18 cellular contexts compared by ENCODE assay signal in genomic region chr17:75818326-75818885, GRCh38. TPM values are rescaled to one million over a fixed set of nuclear protein-coding genes. Genes with fewer than 3 reads are reported as not detected.
A peak's percentile ranks its signal among the peaks of the same experiment; 100 is the strongest.
DNase-seq lines count a peak whose midpoint lies in the region; ATAC-seq, FAIRE-seq and TF ChIP-seq lines count a peak whose summit lies in the region.
"Had no signal": no experiment of that assay in that cellular context is flagged by ENCODE, and none has a peak within 500 bp of the region (broad histone marks: within the 10 kb centered on the region; RNA-seq: fewer than 3 reads in every experiment).

No MANE protein-coding gene starts in this region.

- no peaks in the 10 kb centered on the region for H3K79me2 ChIP-seq in neural progenitor cell (ENCODE audit: low read depth)

- H4K20me1 ChIP-seq in BLaER1 (peaks cover 33% of the 10 kb centered on the region), neural progenitor cell (ENCODE audit: low read depth) (no peaks in the 10 kb centered on the region)

- CTCF ChIA-PET in CD4-positive, alpha-beta T cell (lab: Charles Lee): no interaction called here
- CTCF ChIA-PET in activated CD8-positive, alpha-beta T cell treated with anti-CD3 and anti-CD28 coated beads for 36 hours (lab: Charles Lee): interaction anchor here (2.5 to 2.9 kb wide), 2 partner anchors 9 to 12 kb away, joined by 8 to 9 read pairs; no protein-coding TSS in a partner anchor

- H3K27ac Mint-ChIP-seq in CD4-positive, alpha-beta T cell: peak overlapping the region; percentile 50
- H3K27ac Mint-ChIP-seq in T-helper 17 cell: peak overlapping the region; percentile 62
- H3K27ac Mint-ChIP-seq in neural progenitor cell: peak overlapping the region; percentile 20
- no peak overlapping the region for H3K27ac Mint-ChIP-seq in activated CD8-positive, alpha-beta T cell treated with anti-CD3 and anti-CD28 coated beads for 36 hours
- H3K27ac Mint-ChIP-seq: B cell had no signal

- TF ChIP-seq CTCF in CD4-positive, alpha-beta T cell (IDR thresholded peaks at IDR 0.05): no peak
- no peak for TF ChIP-seq CTCF in neural progenitor cell (IDR thresholded peaks at IDR 0.05)
- TF ChIP-seq CTCF in activated CD8-positive, alpha-beta T cell treated with anti-CD3 and anti-CD28 coated beads for 36 hours (IDR thresholded peaks at IDR 0.05): no peak

- H3K27me3 Mint-ChIP-seq in CD4-positive, alpha-beta T cell: no peaks in the 10 kb centered on the region
- H3K27me3 Mint-ChIP-seq in T-helper 17 cell (no peaks in the 10 kb centered on the region), neural progenitor cell (ENCODE audit: insufficient read depth, low read depth) (peaks cover 6% of the 10 kb centered on the region)
- H3K27me3 Mint-ChIP-seq in activated CD8-positive, alpha-beta T cell treated with anti-CD3 and anti-CD28 coated beads for 36 hours: no peaks in the 10 kb centered on the region
- H3K27me3 Mint-ChIP-seq: B cell; CD8-positive, alpha-beta memory T cell had no signal

- H3K4me1 ChIP-seq in BLaER1: peaks cover 9% of the 10 kb centered on the region; the same call in 1 of the 2 replicates
- H3K4me1 ChIP-seq in neural progenitor cell: no peaks in the 10 kb centered on the region

- H3K36me3 ChIP-seq in BLaER1 (peaks cover 98% of the 10 kb centered on the region), neural progenitor cell (no peaks in the 10 kb centered on the region)

- DNase-seq in CD4-positive, alpha-beta T cell: no peak
- no peak for DNase-seq in T-helper 17 cell
- DNase-seq in neural progenitor cell (ENCODE audit: low spot score): no peak
- DNase-seq in H54 (ENCODE audit: insufficient read length, low spot score): no peak
- DNase-seq in activated CD8-positive, alpha-beta T cell treated with anti-CD3 and anti-CD28 coated beads for 36 hours: no peak
- DNase-seq in NCI-H345 (lab: John Stamatoyannopoulos, UW): no peak
- DNase-seq: CD8-positive, alpha-beta memory T cell; GDM1; KBM-7; NCI-H1417 treated with DMSO at 0.1 percent for 48 hours; NCI-H2029; NCI-H510A; NCI-H774; PC-9 had no signal

- no peak overlapping the region for H3K4me2 ChIP-seq in BLaER1
- H3K4me2 ChIP-seq in neural progenitor cell: no peak overlapping the region
- H3K4me2 ChIP-seq: PC-9 had no signal

- no peak overlapping the region for H2AFZ ChIP-seq in neural progenitor cell (replicated peaks)
- H2AFZ ChIP-seq: PC-9 had no signal

- H3K9ac ChIP-seq in BLaER1 (0 out of 2 replicates have a peak overlapping the region, but pooled peaks have one; percentile 15), neural progenitor cell (no peak overlapping the region)

- H3K9me3 Mint-ChIP-seq in CD4-positive, alpha-beta T cell: no peaks in the 10 kb centered on the region
- no peaks in the 10 kb centered on the region for H3K9me3 Mint-ChIP-seq in neural progenitor cell
- H3K9me3 Mint-ChIP-seq in activated CD8-positive, alpha-beta T cell treated with anti-CD3 and anti-CD28 coated beads for 36 hours: no peaks in the 10 kb centered on the region
- H3K9me3 Mint-ChIP-seq: CD8-positive, alpha-beta memory T cell had no signal

- H3K27ac ChIP-seq in BLaER1: no peak overlapping the region
- H3K27ac ChIP-seq in CD4-positive, alpha-beta T cell (ENCODE audit: low read depth, low read length): no peak overlapping the region
- no peak overlapping the region for H3K27ac ChIP-seq in neural progenitor cell
- H3K27ac ChIP-seq: PC-9, SJSA1 had no signal

- ATAC-seq in CD4-positive, alpha-beta T cell (ENCODE audit: poor library complexity): no peak
- no peak for ATAC-seq in T-helper 17 cell
- no peak for ATAC-seq in activated CD8-positive, alpha-beta T cell treated with anti-CD3 and anti-CD28 coated beads for 36 hours

- intact Hi-C loops in CD4-positive, alpha-beta T cell (cut with DNase I, micrococcal nuclease): no loop called here
- intact Hi-C loops in activated CD8-positive, alpha-beta T cell treated with anti-CD3 and anti-CD28 coated beads for 36 hours (cut with micrococcal nuclease): no loop called here

- H3K36me3 Mint-ChIP-seq in CD4-positive, alpha-beta T cell (ENCODE audit: low read depth): peaks cover 73% of the 10 kb centered on the region
- H3K36me3 Mint-ChIP-seq in T-helper 17 cell (ENCODE audit: low read depth) (peaks cover 4% of the 10 kb centered on the region), neural progenitor cell (peaks cover 18% of the 10 kb centered on the region)
- H3K36me3 Mint-ChIP-seq in activated CD8-positive, alpha-beta T cell treated with anti-CD3 and anti-CD28 coated beads for 36 hours (ENCODE audit: low read depth): peaks cover 18% of the 10 kb centered on the region

- peaks cover 17% of the 10 kb centered on the region for H3K4me1 Mint-ChIP-seq in CD4-positive, alpha-beta T cell (ENCODE audit: low read depth)
- H3K4me1 Mint-ChIP-seq in T-helper 17 cell (peaks cover 22% of the 10 kb centered on the region), neural progenitor cell (no peaks in the 10 kb centered on the region)
- peaks cover 17% of the 10 kb centered on the region for H3K4me1 Mint-ChIP-seq in activated CD8-positive, alpha-beta T cell treated with anti-CD3 and anti-CD28 coated beads for 36 hours (ENCODE audit: low read depth)

- H3K4me3 Mint-ChIP-seq in CD4-positive, alpha-beta T cell: no peak overlapping the region
- no peak overlapping the region for H3K4me3 Mint-ChIP-seq in T-helper 17 cell
- H3K4me3 Mint-ChIP-seq in neural progenitor cell: no peak overlapping the region
- H3K4me3 Mint-ChIP-seq in activated CD8-positive, alpha-beta T cell treated with anti-CD3 and anti-CD28 coated beads for 36 hours: no peak overlapping the region
- H3K4me3 Mint-ChIP-seq: B cell; CD8-positive, alpha-beta memory T cell had no signal

- H3F3A ChIP-seq in neural progenitor cell (ENCODE audit: low read depth): no peaks in the 10 kb centered on the region

- no peaks in the 10 kb centered on the region for H3K27me3 ChIP-seq in BLaER1
- H3K27me3 ChIP-seq in CD4-positive, alpha-beta T cell (ENCODE audit: control insufficient read depth, insufficient read depth, low read length): no peaks in the 10 kb centered on the region
- no peaks in the 10 kb centered on the region for H3K27me3 ChIP-seq in neural progenitor cell
- H3K27me3 ChIP-seq: SJSA1 had no signal

- POLR2A ChIA-PET in CD4-positive, alpha-beta T cell (lab: Charles Lee): interaction anchor here (1.6 kb wide), 1 partner anchor 37 kb away, joined by 6 read pairs; the partner anchor contains the start of gene WBP2
- POLR2A ChIA-PET in activated CD8-positive, alpha-beta T cell treated with anti-CD3 and anti-CD28 coated beads for 36 hours (lab: Charles Lee): interaction anchor here (1.4 kb wide), 1 partner anchor 43 kb away, joined by 11 read pairs; no protein-coding TSS in a partner anchor

- H3K4me3 ChIP-seq in BLaER1 (no peak overlapping the region), neural progenitor cell (no peak overlapping the region)
- H3K4me3 ChIP-seq: GM12878, PC-9, SJSA1 had no signal

- no peak for FAIRE-seq in H54 (lab: Jason Lieb, UNC)
- FAIRE-seq: GM12878 had no signal

- TF ChIP-seq POLR2A in H54 (IDR thresholded peaks at IDR 0.05; ENCODE audit: low read depth, low read length): no peak

- H3K9me3 ChIP-seq in BLaER1 (no peaks in the 10 kb centered on the region), T-helper 17 cell (ENCODE audit: control insufficient read depth, low read length, poor library complexity, severe bottlenecking) (no peaks in the 10 kb centered on the region), neural progenitor cell (ENCODE audit: low read depth) (no peaks in the 10 kb centered on the region)
- H3K9me3 ChIP-seq in CD4-positive, alpha-beta T cell (ENCODE audit: control insufficient read depth, low read length): no peaks in the 10 kb centered on the region
- H3K9me3 ChIP-seq: SJSA1 had no signal

RNA-seq across cellular contexts. Expression of gene UNC13D, which starts 25.8 kb away (rescaled TPM):
- total RNA-seq in CD4-positive, alpha-beta T cell: 100 to 1,000 TPM; 110 to 112 TPM
- total RNA-seq in T-helper 17 cell (100 to 1,000 TPM; 164 TPM), neural progenitor cell (ENCODE audit: low replicate concordance) (0.09 and 0.96 TPM in 2 replicates)
- total RNA-seq in activated CD8-positive, alpha-beta T cell treated with anti-CD3 and anti-CD28 coated beads for 36 hours: 100 to 1,000 TPM; 136 to 144 TPM
- total RNA-seq: SJSA1 had no signal

RNA-seq across cellular contexts. Expression of gene UNK, which starts 33.8 kb away (rescaled TPM):
- total RNA-seq in CD4-positive, alpha-beta T cell: 10 to 100 TPM; 33.7 to 36.1 TPM
- total RNA-seq in T-helper 17 cell (10 to 100 TPM; 30.3 to 33.4 TPM), neural progenitor cell (ENCODE audit: low replicate concordance) (38.5 and 43.0 TPM in 2 replicates)
- total RNA-seq in activated CD8-positive, alpha-beta T cell treated with anti-CD3 and anti-CD28 coated beads for 36 hours: 10 to 100 TPM; 26.4 to 26.6 TPM

RNA-seq across cellular contexts. Expression of gene WBP2, which starts 36.7 kb away (rescaled TPM):
- 100 to 1,000 TPM in 1 of 2 experiments, 10 to 100 TPM in 1; 98.5 to 114 TPM for total RNA-seq in CD4-positive, alpha-beta T cell
- 100 to 1,000 TPM in 1 of 2 donors, 10 to 100 TPM in 1; 86.0 to 114 TPM for total RNA-seq in T-helper 17 cell
- 20.9 and 23.8 TPM in 2 replicates for total RNA-seq in neural progenitor cell (ENCODE audit: low replicate concordance)
- total RNA-seq in activated CD8-positive, alpha-beta T cell treated with anti-CD3 and anti-CD28 coated beads for 36 hours: 10 to 100 TPM; 54.4 to 58.5 TPM

RNA-seq across cellular contexts. Expression of gene GALK1, which starts 53.4 kb away (rescaled TPM):
- 1 to 10 TPM; 5.9 to 6.0 TPM for total RNA-seq in CD4-positive, alpha-beta T cell
- total RNA-seq in T-helper 17 cell (1 to 10 TPM; 9.6 to 9.7 TPM), neural progenitor cell (ENCODE audit: low replicate concordance) (6.5 and 27.3 TPM in 2 replicates)
- 10 to 100 TPM; 43.4 to 50.7 TPM for total RNA-seq in activated CD8-positive, alpha-beta T cell treated with anti-CD3 and anti-CD28 coated beads for 36 hours

RNA-seq across cellular contexts. Expression of gene TRIM47, which starts 60.0 kb away (rescaled TPM):
- total RNA-seq in CD4-positive, alpha-beta T cell: 1 to 10 TPM; 2.3 to 2.8 TPM
- 1 to 10 TPM; 4.5 to 9.4 TPM for total RNA-seq in T-helper 17 cell
- total RNA-seq in neural progenitor cell (ENCODE audit: low replicate concordance): 0.90 and 1.3 TPM in 2 replicates
- 10 to 100 TPM; 16.6 to 16.8 TPM for total RNA-seq in activated CD8-positive, alpha-beta T cell treated with anti-CD3 and anti-CD28 coated beads for 36 hours

Comparison
In these comparisons a context has a peak if more than half of its experiments do, and no peak if none do; other contexts are left out.
1. RNA of gene UNC13D, which starts 25.8 kb away (total RNA-seq): 164 TPM in T-helper 17 cell, 136 to 144 TPM in activated CD8-positive, alpha-beta T cell treated with anti-CD3 and anti-CD28 coated beads for 36 hours and 110 to 112 TPM in CD4-positive, alpha-beta T cell; 0.09 to 0.96 TPM in neural progenitor cell; every median in the first group is over 10 times any median in the second.